In genomic region chr6:52612336-52613096, GRCh38 we compare ENCODE assay signal across 15 cellular contexts. TPM values are rescaled to one million over a fixed set of nuclear protein-coding genes. Genes with fewer than 3 reads are reported as not detected.
DNase-seq lines count a peak whose midpoint lies in the region; ATAC-seq, FAIRE-seq and TF ChIP-seq lines count a peak whose summit lies in the region.
"Had no signal": no experiment of that assay in that cellular context is flagged by ENCODE, and none has a peak within 500 bp of the region (broad histone marks: within the 10 kb centered on the region; RNA-seq: fewer than 3 reads in every experiment).

No MANE protein-coding gene starts in this region.

- no peak for DNase-seq in GM23338 (ENCODE audit: low spot score)
- peak in 1 of 2 experiments; percentile 74 for DNase-seq in SJSA1 (ENCODE audit: low read depth in 1 of 2, low spot score in 2 of 2)
- peak; percentile 98 for DNase-seq in foreskin melanocyte
- DNase-seq in T-cell = no peak
- DNase-seq in MM.1S = no peak
- no peak for DNase-seq in activated T-helper 1 cell treated with anti-CD3 and anti-CD28 coated beads, Interleukin-12 subunit alpha, Interleukin-12 subunit beta, Interleukin-2, Interleukin-4 antibody, amounts not matched to agents 30 ng/mL and 10 ng/mL and 1 ng/mL, durations not matched to agents 14 hours and 24 hours and 36 hours (ENCODE audit: low spot score)
- no peak for DNase-seq in D721Med (ENCODE audit: insufficient read length, low spot score)
- DNase-seq: activated CD4-positive, CD25-positive, alpha-beta regulatory T cell; activated naive CD4-positive, alpha-beta T cell treated with anti-CD3 and anti-CD28 coated beads for 36 hours; DND-41; NCI-H187; NK-92 treated with Interleukin-12 subunit alpha and Interleukin-12 subunit beta, amount 100 ng/mL, for 24 hours; testis had no signal

- peaks cover 10% of the 10 kb centered on the region for H3K4me1 Mint-ChIP-seq in GM23338
- H3K4me1 Mint-ChIP-seq in T-cell = no peaks in the 10 kb centered on the region
- no peaks in the 10 kb centered on the region for H3K4me1 Mint-ChIP-seq in activated T-helper 1 cell treated with anti-CD3 and anti-CD28 coated beads, Interleukin-12 subunit alpha, Interleukin-12 subunit beta, Interleukin-2, Interleukin-4 antibody, amounts not matched to agents 30 ng/mL and 10 ng/mL and 1 ng/mL, durations not matched to agents 14 hours and 24 hours and 36 hours (ENCODE audit: low read depth)

- H4K20me1 ChIP-seq in GM23338 (replicated peaks; ENCODE audit: insufficient read depth) = no peaks in the 10 kb centered on the region
- no peaks in the 10 kb centered on the region for H4K20me1 ChIP-seq in MM.1S (ENCODE audit: insufficient read depth, low read length)

- 0 out of 2 replicates have a peak, but pooled peaks cover 4% of the 10 kb centered on the region for H3K9me2 ChIP-seq in GM23338 (ENCODE audit: insufficient read depth)
- no peaks in the 10 kb centered on the region; the same call in 1 of the 2 replicates for H3K9me2 ChIP-seq in MM.1S (replicated peaks; ENCODE audit: insufficient read depth, low read length)

- H3K9ac ChIP-seq in MM.1S (ENCODE audit: low read length) = no peak overlapping the region

- H3K27me3 Mint-ChIP-seq in GM23338 (ENCODE audit: insufficient read depth, low read depth, poor library complexity) = no peaks in the 10 kb centered on the region
- H3K27me3 Mint-ChIP-seq in T-cell = peaks cover 2 to 7% of the 10 kb centered on the region in 2 donors
- H3K27me3 Mint-ChIP-seq in activated T-helper 1 cell treated with anti-CD3 and anti-CD28 coated beads, Interleukin-12 subunit alpha, Interleukin-12 subunit beta, Interleukin-2, Interleukin-4 antibody, amounts not matched to agents 30 ng/mL and 10 ng/mL and 1 ng/mL, durations not matched to agents 14 hours and 24 hours and 36 hours (ENCODE audit: insufficient read depth) = peaks cover 6% of the 10 kb centered on the region

- H3K9me3 Mint-ChIP-seq in GM23338 (no peaks in the 10 kb centered on the region; the same call in 2 of the 3 replicates), T-cell (peaks cover 0 to 4% (median 2%) of the 10 kb centered on the region in 3 donors)
- H3K9me3 Mint-ChIP-seq in activated T-helper 1 cell treated with anti-CD3 and anti-CD28 coated beads, Interleukin-12 subunit alpha, Interleukin-12 subunit beta, Interleukin-2, Interleukin-4 antibody, amounts not matched to agents 30 ng/mL and 10 ng/mL and 1 ng/mL, durations not matched to agents 14 hours and 24 hours and 36 hours = no peaks in the 10 kb centered on the region

- no peak overlapping the region for H3K27ac Mint-ChIP-seq in GM23338
- H3K27ac Mint-ChIP-seq in T-cell = no peak overlapping the region
- no peak overlapping the region for H3K27ac Mint-ChIP-seq in activated T-helper 1 cell treated with anti-CD3 and anti-CD28 coated beads, Interleukin-12 subunit alpha, Interleukin-12 subunit beta, Interleukin-2, Interleukin-4 antibody, amounts not matched to agents 30 ng/mL and 10 ng/mL and 1 ng/mL, durations not matched to agents 14 hours and 24 hours and 36 hours
- H3K27ac Mint-ChIP-seq: activated naive CD4-positive, alpha-beta T cell treated with anti-CD3 and anti-CD28 coated beads for 36 hours had no signal

- no peaks in the 10 kb centered on the region for H3K27me3 ChIP-seq in ACC112 (ENCODE audit: insufficient read depth, low read length)
- no peaks in the 10 kb centered on the region for H3K27me3 ChIP-seq in GM23338 (ENCODE audit: insufficient read depth)
- no peaks in the 10 kb centered on the region for H3K27me3 ChIP-seq in SJSA1 (replicated peaks)
- H3K27me3 ChIP-seq in MM.1S (replicated peaks; ENCODE audit: insufficient read depth, low read length) = no peaks in the 10 kb centered on the region
- H3K27me3 ChIP-seq: testis had no signal

- no peaks in the 10 kb centered on the region for H3K9me3 ChIP-seq in SJSA1 (replicated peaks)
- no peaks in the 10 kb centered on the region for H3K9me3 ChIP-seq in MM.1S (replicated peaks; ENCODE audit: insufficient read depth, low read length)
- H3K9me3 ChIP-seq: testis had no signal

- H3K79me2 ChIP-seq in ACC112 (ENCODE audit: control insufficient read depth, insufficient read depth, low read length, unreplicated experiment) = no peaks in the 10 kb centered on the region
- H3K79me2 ChIP-seq in GM23338 (replicated peaks; ENCODE audit: insufficient read depth) = no peaks in the 10 kb centered on the region
- H3K79me2 ChIP-seq in MM.1S (ENCODE audit: low read length) = no peaks in the 10 kb centered on the region

- H3K4me3 Mint-ChIP-seq in GM23338 (no peak overlapping the region), T-cell (no peak overlapping the region)
- no peak overlapping the region for H3K4me3 Mint-ChIP-seq in activated T-helper 1 cell treated with anti-CD3 and anti-CD28 coated beads, Interleukin-12 subunit alpha, Interleukin-12 subunit beta, Interleukin-2, Interleukin-4 antibody, amounts not matched to agents 30 ng/mL and 10 ng/mL and 1 ng/mL, durations not matched to agents 14 hours and 24 hours and 36 hours
- H3K4me3 Mint-ChIP-seq: activated naive CD4-positive, alpha-beta T cell treated with anti-CD3 and anti-CD28 coated beads for 36 hours had no signal

- no peak overlapping the region for H3K4me3 ChIP-seq in ACC112 (ENCODE audit: low read depth, low read length)
- H3K4me3 ChIP-seq in GM23338 = no peak overlapping the region
- H3K4me3 ChIP-seq in SJSA1 = no peak overlapping the region
- H3K4me3 ChIP-seq in MM.1S (ENCODE audit: low read length) = no peak overlapping the region
- H3K4me3 ChIP-seq: testis had no signal

- H3K36me3 ChIP-seq in ACC112 (ENCODE audit: insufficient read depth, low read length) = no peaks in the 10 kb centered on the region
- no peaks in the 10 kb centered on the region for H3K36me3 ChIP-seq in GM23338 (ENCODE audit: insufficient read depth)
- H3K36me3 ChIP-seq in SJSA1 = no peaks in the 10 kb centered on the region
- no peaks in the 10 kb centered on the region for H3K36me3 ChIP-seq in MM.1S (replicated peaks; ENCODE audit: insufficient read depth, low read length)

- H3F3A ChIP-seq in GM23338 (replicated peaks; ENCODE audit: low read depth) = no peaks in the 10 kb centered on the region
- no peaks in the 10 kb centered on the region for H3F3A ChIP-seq in MM.1S (ENCODE audit: insufficient read depth, low read length)

- H2AFZ ChIP-seq in ACC112 (ENCODE audit: low read length, unreplicated experiment) (peak overlapping the region; percentile 83), GM23338 (peak overlapping the region; percentile 38; the same call in 1 of the 2 replicates), MM.1S (ENCODE audit: low read length) (no peak overlapping the region)

- ATAC-seq in GM23338 (no peak), T-cell (replicated peaks in 1 of 4) (no peak)

- CTCF ChIA-PET in T-cell (lab: Charles Lee) = interaction anchor here in 1 of 2 donors (1.2 kb wide), 1 partner anchor 39 kb away, joined by 4 read pairs; no protein-coding TSS in a partner anchor

- TF ChIP-seq CTCF in GM23338 (conservative IDR thresholded peaks at IDR 0.05; ENCODE audit: low read depth in 2 of 2) = no peak
- TF ChIP-seq CTCF in MM.1S (IDR thresholded peaks at IDR 0.05; ENCODE audit: low read length) = no peak
- TF ChIP-seq CTCF in D721Med (IDR thresholded peaks at IDR 0.05; ENCODE audit: insufficient read depth, missing control alignments) = no peak

- no peak for FAIRE-seq in D721Med (lab: Jason Lieb, UNC)
- FAIRE-seq: bronchial epithelial cell had no signal

- intact Hi-C loops in activated T-helper 1 cell treated with anti-CD3 and anti-CD28 coated beads, Interleukin-12 subunit alpha, Interleukin-12 subunit beta, Interleukin-2, Interleukin-4 antibody, amounts not matched to agents 30 ng/mL and 10 ng/mL and 1 ng/mL, durations not matched to agents 14 hours and 24 hours and 36 hours (cut with micrococcal nuclease) = no loop called here

- peak overlapping the region; percentile 7 for H3K4me2 ChIP-seq in GM23338
- no peak overlapping the region for H3K4me2 ChIP-seq in MM.1S (ENCODE audit: low read depth, low read length)

- POLR2A ChIA-PET in T-cell (lab: Charles Lee) = no interaction called here

- H3K36me3 Mint-ChIP-seq in GM23338 (ENCODE audit: low read depth) (no peaks in the 10 kb centered on the region), T-cell (no peaks in the 10 kb centered on the region)
- H3K36me3 Mint-ChIP-seq in activated T-helper 1 cell treated with anti-CD3 and anti-CD28 coated beads, Interleukin-12 subunit alpha, Interleukin-12 subunit beta, Interleukin-2, Interleukin-4 antibody, amounts not matched to agents 30 ng/mL and 10 ng/mL and 1 ng/mL, durations not matched to agents 14 hours and 24 hours and 36 hours (ENCODE audit: low read depth) = no peaks in the 10 kb centered on the region

- 0 out of 2 replicates have a peak overlapping the region, but pooled peaks have one; percentile 6 for H3K27ac ChIP-seq in ACC112 (ENCODE audit: low read depth, low read length)
- no peak overlapping the region for H3K27ac ChIP-seq in GM23338 (ENCODE audit: low read depth)
- peak overlapping the region; percentile 75 for H3K27ac ChIP-seq in SJSA1
- H3K27ac ChIP-seq in MM.1S (ENCODE audit: low read length) = no peak overlapping the region
- H3K27ac ChIP-seq: testis had no signal

- H3K4me1 ChIP-seq in ACC112 (ENCODE audit: control insufficient read depth, insufficient read depth, low read length, unreplicated experiment) (peaks cover 54% of the 10 kb centered on the region), GM23338 (ENCODE audit: insufficient read depth) (peaks cover 12% of the 10 kb centered on the region; the same call in 1 of the 2 replicates), SJSA1 (replicated peaks) (peaks cover 61% of the 10 kb centered on the region), MM.1S (ENCODE audit: low read length) (no peaks in the 10 kb centered on the region)
- H3K4me1 ChIP-seq: testis had no signal

RNA-seq across cellular contexts. Expression of gene TRAM2, which starts 35.7 kb away (rescaled TPM):
- total RNA-seq in GM23338 (2014; rRNA removed; shearing (Covaris generic)) = 12.4 and 14.0 TPM in 2 replicates
- 3.9 and 4.0 TPM in 2 replicates for polyA plus RNA-seq in GM23338 (2016; fragmentation: Nextera tagmentation; extraction: Ambion mirVana)
- total RNA-seq in SJSA1 (2014; rRNA removed; shearing (Covaris generic)) = 59.7 and 98.1 TPM in 2 replicates
- 10 to 100 TPM in 1 of 5 donors, 1 to 10 TPM in 4; 8.8 to 12.1 (median 9.3) TPM for total RNA-seq in T-cell
- total RNA-seq in activated T-helper 1 cell treated with anti-CD3 and anti-CD28 coated beads, Interleukin-12 subunit alpha, Interleukin-12 subunit beta, Interleukin-2, Interleukin-4 antibody, amounts not matched to agents 30 ng/mL and 10 ng/mL and 1 ng/mL, durations not matched to agents 14 hours and 24 hours and 36 hours = 2.1 and 2.5 TPM in 2 replicates

RNA-seq across cellular contexts. Expression of gene TMEM14A, which starts 58.4 kb away (rescaled TPM):
- 13.9 and 19.8 TPM in 2 replicates for total RNA-seq in GM23338 (2014; rRNA removed; shearing (Covaris generic))
- 36.0 and 39.3 TPM in 2 replicates for polyA plus RNA-seq in GM23338 (2016; fragmentation: Nextera tagmentation; extraction: Ambion mirVana)
- total RNA-seq in SJSA1 (2014; rRNA removed; shearing (Covaris generic)) = 78.6 and 91.0 TPM in 2 replicates
- 10 to 100 TPM in 2 of 5 donors, 1 to 10 TPM in 3; 4.1 to 11.6 (median 9.2) TPM for total RNA-seq in T-cell
- 12.2 and 15.1 TPM in 2 replicates for total RNA-seq in activated T-helper 1 cell treated with anti-CD3 and anti-CD28 coated beads, Interleukin-12 subunit alpha, Interleukin-12 subunit beta, Interleukin-2, Interleukin-4 antibody, amounts not matched to agents 30 ng/mL and 10 ng/mL and 1 ng/mL, durations not matched to agents 14 hours and 24 hours and 36 hours

Comparison
In these comparisons a context has a peak if more than half of its experiments do, and no peak if none do; other contexts are left out.
1. H3K27ac ChIP-seq: peak in ACC112 (single experiment) and SJSA1 (single experiment); none in GM23338 (single experiment) and MM.1S (single experiment).